ENCODE assay signal across 32 cellular contexts in genomic region chr12:27491226-27491625, GRCh38. TPM values are rescaled to one million over a fixed set of nuclear protein-coding genes. Genes with fewer than 3 reads are reported as not detected.
"Had no signal": no experiment of that assay in that cellular context is flagged by ENCODE, and none has a peak within 500 bp of the region (broad histone marks: within the 10 kb centered on the region; RNA-seq: fewer than 3 reads in every experiment).

No MANE protein-coding gene starts in this region.

- DNase-seq: Karpas-422, MM.1S, NCI-H1048, NCI-H1092 treated with DMSO at 0.1 percent for 48 hours, NCI-H1105 treated with DMSO at 0.1 percent for 48 hours, NCI-H1417, NCI-H1436, NCI-H146, NCI-H1694, NCI-H187, NCI-H1930, NCI-H2029 treated with DMSO at 0.1 percent for 48 hours, NCI-H2081 treated with DMSO at 0.1 percent for 48 hours, NCI-H2107, NCI-H2171, NCI-H226, NCI-H510A treated with DMSO at 0.1 percent for 48 hours, NCI-H524 treated with DMSO at 0.1 percent for 48 hours, NCI-H526 treated with DMSO at 0.1 percent for 48 hours, NCI-H774, OCI-M1, PC-3, Peyer's patch, Right ventricle myocardium superior, RPMI8226, SHP77 treated with DMSO at 0.1 percent for 48 hours, SK-N-SH, SW 1271 had no signal

- ATAC-seq: PC-3 had no signal

- H3K9me3 ChIP-seq: Peyer's patch, SJSA1, SK-N-SH had no signal

- H3K9ac ChIP-seq: KMS-11, SK-N-SH had no signal

- H3K27ac ChIP-seq: KMS-11, Peyer's patch, SJSA1 had no signal

- H3K4me1 ChIP-seq: Peyer's patch, SJSA1 had no signal

- H3K36me3 ChIP-seq: Peyer's patch, SJSA1 had no signal

- H3K4me3 ChIP-seq: Peyer's patch, SJSA1 had no signal

- H3K27me3 ChIP-seq: Peyer's patch, SJSA1 had no signal

- H3K4me2 ChIP-seq: KMS-11, SK-N-SH had no signal

RNA-seq across cellular contexts. Expression of gene SMCO2, which starts 44.7 kb away (rescaled TPM):
- total RNA-seq: LHCN-M2, MCF 10A, Peyer's patch, Right ventricle myocardium superior, SJSA1 had no signal
